Comparison of ENCODE assay signal across 8 cellular contexts in the genomic region with DNA sequence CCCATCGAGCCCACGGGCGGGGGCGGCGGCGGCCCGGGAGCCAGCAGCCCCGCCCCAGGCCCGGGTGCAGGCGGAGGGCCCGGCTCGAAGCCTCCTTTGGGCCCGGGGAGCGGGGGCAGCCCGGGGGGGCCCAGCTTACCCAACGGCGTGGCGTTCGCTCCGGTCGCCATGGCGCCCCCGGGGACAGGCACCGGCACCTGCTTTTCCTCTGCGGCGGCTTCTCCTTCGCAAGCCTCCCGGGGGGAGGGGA. TPM values are rescaled to one million over a fixed set of nuclear protein-coding genes. Genes with fewer than 3 reads are reported as not detected.
DNase-seq lines count a peak whose midpoint lies in the region; ATAC-seq and TF ChIP-seq lines count a peak whose summit lies in the region.

No MANE protein-coding gene starts in this region.

- H3K9me3 Mint-ChIP-seq in activated naive CD4-positive, alpha-beta T cell treated with anti-CD3 and anti-CD28 coated beads, Interleukin-2, amount 50 U/mL, for 72 hours = no peaks in the 10 kb centered on the region
- no peaks in the 10 kb centered on the region for H3K9me3 Mint-ChIP-seq in type B pancreatic cell

- TF ChIP-seq CTCF in BJ (IDR thresholded peaks at IDR 0.05; ENCODE audit: insufficient read depth, low read depth, low read length) = no peak
- TF ChIP-seq CTCF in type B pancreatic cell (conservative IDR thresholded peaks at IDR 0.05) = no peak

- ATAC-seq in HG02571 (IDR thresholded peaks at IDR 0.05; ENCODE audit: unreplicated experiment) = peak; percentile 13
- ATAC-seq in activated naive CD4-positive, alpha-beta T cell treated with anti-CD3 and anti-CD28 coated beads, Interleukin-2, amount 50 U/mL, for 72 hours = peak in 1 of 2 donors; percentile 0
- peak; percentile 2 for ATAC-seq in left colon
- ATAC-seq in GM18519 (IDR thresholded peaks at IDR 0.05; ENCODE audit: low FRiP score, unreplicated experiment) = no peak

- H3K4me1 Mint-ChIP-seq in type B pancreatic cell (ENCODE audit: unreplicated experiment) = peaks cover 21% of the 10 kb centered on the region

- peaks cover 43 to 52% of the 10 kb centered on the region in 2 donors for H3K36me3 Mint-ChIP-seq in activated naive CD4-positive, alpha-beta T cell treated with anti-CD3 and anti-CD28 coated beads, Interleukin-2, amount 50 U/mL, for 72 hours
- H3K36me3 Mint-ChIP-seq in type B pancreatic cell = peaks cover 36% of the 10 kb centered on the region

- DNase-seq in BJ (ENCODE audit: low read depth) = no peak
- DNase-seq in activated naive CD4-positive, alpha-beta T cell treated with anti-CD3 and anti-CD28 coated beads, Interleukin-2, amount 50 U/mL, for 72 hours (ENCODE audit: low spot score in 2 of 2) = no peak
- no peak for DNase-seq in left colon
- no peak for DNase-seq in type B pancreatic cell (ENCODE audit: extremely low spot score, unreplicated experiment)
- DNase-seq in kidney tubule cell (ENCODE audit: low spot score) = no peak
- DNase-seq in NCI-H146 treated with DMSO at 0.1 percent for 48 hours (lab: John Stamatoyannopoulos, UW; ENCODE audit: unreplicated experiment) = no peak

- intact Hi-C loops in left colon (cut with DNase I, micrococcal nuclease) = no loop called here

- peak overlapping the region; percentile 55 for H3K4me3 ChIP-seq in BJ (ENCODE audit: low read depth, low read length)

- H3K27me3 ChIP-seq in BJ (ENCODE audit: control insufficient read depth, insufficient read depth, low read length) = no peaks in the 10 kb centered on the region

- H3K4me3 Mint-ChIP-seq in type B pancreatic cell = peak overlapping the region; percentile 92

- peaks cover 19% of the 10 kb centered on the region for H3K36me3 ChIP-seq in BJ (ENCODE audit: control insufficient read depth, insufficient read depth, low read length)

- peaks cover 3% of the 10 kb centered on the region for H3K27me3 Mint-ChIP-seq in type B pancreatic cell

- POLR2A ChIA-PET in BJ (lab: Charles Lee) = no interaction called here

- CTCF ChIA-PET in BJ (lab: Yijun Ruan, JAX) = interaction anchor here (1.0 kb wide), 2 partner anchors 24 to 35 kb away, joined by 3 to 5 read pairs; a partner anchor contains a TSS

- H3K27ac Mint-ChIP-seq in activated naive CD4-positive, alpha-beta T cell treated with anti-CD3 and anti-CD28 coated beads, Interleukin-2, amount 50 U/mL, for 72 hours = peak overlapping the region; percentile 99 to 100
- no peak overlapping the region for H3K27ac Mint-ChIP-seq in type B pancreatic cell

RNA-seq across cellular contexts. Expression of a gene that starts 0.2 kb away (rescaled TPM):
- polyA plus RNA-seq in BJ (2011; rRNA removed) = 40.3 and 41.7 TPM in 2 replicates
- polyA minus RNA-seq in BJ (2011; rRNA and poly(A)+ RNA removed) = 36.8 and 46.0 TPM in 2 replicates
- 100 to 1,000 TPM; 323 to 406 TPM for total RNA-seq in activated naive CD4-positive, alpha-beta T cell treated with anti-CD3 and anti-CD28 coated beads, Interleukin-2, amount 50 U/mL, for 72 hours
- total RNA-seq in left colon = 100 to 1,000 TPM; 201 to 216 TPM
- 315 and 450 TPM in 2 replicates for total RNA-seq in type B pancreatic cell (ENCODE audit: low replicate concordance)

RNA-seq across cellular contexts. Expression of a gene that starts 18.4 kb away (rescaled TPM):
- 0.10 TPM in 2 replicates for polyA plus RNA-seq in BJ (2011; rRNA removed)
- 0.15 TPM in 1 of 2 replicates, not detected in the other for polyA minus RNA-seq in BJ (2011; rRNA and poly(A)+ RNA removed)
- 1 to 10 TPM in 1 of 2 donors, under 1 TPM in 1; 0.87 to 2.3 TPM for total RNA-seq in activated naive CD4-positive, alpha-beta T cell treated with anti-CD3 and anti-CD28 coated beads, Interleukin-2, amount 50 U/mL, for 72 hours
- total RNA-seq in left colon (1 to 10 TPM in 1 of 2 donors, under 1 TPM in 1; 0.67 to 3.0 TPM), type B pancreatic cell (ENCODE audit: low replicate concordance) (2.0 and 239 TPM in 2 replicates)

RNA-seq across cellular contexts. Expression of a gene that starts 24.9 kb away (rescaled TPM):
- polyA plus RNA-seq in BJ (2011; rRNA removed) = 9.4 and 22.4 TPM in 2 replicates
- 13.1 and 13.5 TPM in 2 replicates for polyA minus RNA-seq in BJ (2011; rRNA and poly(A)+ RNA removed)
- 10 to 100 TPM; 67.7 to 83.2 TPM for total RNA-seq in activated naive CD4-positive, alpha-beta T cell treated with anti-CD3 and anti-CD28 coated beads, Interleukin-2, amount 50 U/mL, for 72 hours
- total RNA-seq in left colon (10 to 100 TPM in 1 of 2 donors, 1 to 10 TPM in 1; 7.3 to 13.9 TPM), type B pancreatic cell (ENCODE audit: low replicate concordance) (8.6 and 20.2 TPM in 2 replicates)

RNA-seq across cellular contexts. Expression of a gene that starts 32.2 kb away (rescaled TPM):
- 14.4 and 27.8 TPM in 2 replicates for polyA plus RNA-seq in BJ (2011; rRNA removed)
- 13.4 and 15.4 TPM in 2 replicates for polyA minus RNA-seq in BJ (2011; rRNA and poly(A)+ RNA removed)
- total RNA-seq in activated naive CD4-positive, alpha-beta T cell treated with anti-CD3 and anti-CD28 coated beads, Interleukin-2, amount 50 U/mL, for 72 hours = 10 to 100 TPM in 1 of 2 donors, 1 to 10 TPM in 1; 9.7 to 35.1 TPM
- total RNA-seq in left colon (10 to 100 TPM; 21.0 to 25.5 TPM), type B pancreatic cell (ENCODE audit: low replicate concordance) (35.5 and 50.6 TPM in 2 replicates)

RNA-seq across cellular contexts. Expression of a gene that starts 34.2 kb away (rescaled TPM):
- 3.2 and 5.3 TPM in 2 replicates for polyA plus RNA-seq in BJ (2011; rRNA removed)
- 1.8 and 2.3 TPM in 2 replicates for polyA minus RNA-seq in BJ (2011; rRNA and poly(A)+ RNA removed)
- 10 to 100 TPM; 12.5 to 12.6 TPM for total RNA-seq in activated naive CD4-positive, alpha-beta T cell treated with anti-CD3 and anti-CD28 coated beads, Interleukin-2, amount 50 U/mL, for 72 hours
- total RNA-seq in left colon (1 to 10 TPM; 2.0 to 7.7 TPM), type B pancreatic cell (ENCODE audit: low replicate concordance) (3.0 and 11.7 TPM in 2 replicates)
